Comparison of ENCODE assay signal across 11 cellular contexts in the genomic region with DNA sequence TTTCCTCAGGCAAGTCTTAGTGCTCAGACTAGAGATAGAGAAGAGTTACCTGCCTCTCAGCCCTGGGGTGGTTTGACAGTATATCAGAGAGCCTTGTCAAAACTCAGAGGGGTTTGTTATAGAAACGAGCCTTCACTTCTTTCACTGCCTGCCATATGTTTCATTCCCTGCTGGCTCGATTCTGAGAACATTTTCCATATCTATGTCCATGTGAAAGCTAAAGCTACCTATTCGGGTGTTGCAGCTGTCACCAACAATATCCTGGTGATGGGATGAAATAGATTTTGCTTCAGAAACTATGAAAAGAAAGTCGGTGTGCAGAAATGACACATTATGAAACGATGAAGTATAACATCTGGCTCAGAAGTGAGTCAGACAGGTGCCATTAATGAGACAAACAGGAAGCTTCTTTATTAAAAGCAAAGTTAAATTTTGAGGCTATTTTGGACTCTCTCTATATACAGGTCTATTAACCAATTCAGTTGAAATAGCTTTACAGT. TPM values are rescaled to one million over a fixed set of nuclear protein-coding genes. Genes with fewer than 3 reads are reported as not detected.
DNase-seq lines count a peak whose midpoint lies in the region; ATAC-seq lines count a peak whose summit lies in the region.
"Had no signal": no experiment of that assay in that cellular context is flagged by ENCODE, and none has a peak within 500 bp of the region (broad histone marks: within the 10 kb centered on the region; RNA-seq: fewer than 3 reads in every experiment).

No MANE protein-coding gene starts in this region.

- H3K4me1 ChIP-seq in CD4-positive, CD25-positive, alpha-beta regulatory T cell (ENCODE audit: control insufficient read depth, insufficient read depth, low read length, poor library complexity, severe bottlenecking): peaks cover 13% of the 10 kb centered on the region
- H3K4me1 ChIP-seq in aorta (ENCODE audit: control insufficient read depth in 1 of 2, insufficient read depth in 2 of 2, low read length in 2 of 2): no peaks in the 10 kb centered on the region

- H3K36me3 ChIP-seq in CD4-positive, CD25-positive, alpha-beta regulatory T cell (ENCODE audit: control insufficient read depth, insufficient read depth, low read length): no peaks in the 10 kb centered on the region
- H3K36me3 ChIP-seq in aorta (ENCODE audit: control insufficient read depth in 1 of 2, insufficient read depth in 2 of 2, low read length in 1 of 2): no peaks in the 10 kb centered on the region

- H3K4me3 Mint-ChIP-seq in CD4-positive, CD25-positive, alpha-beta regulatory T cell: peak overlapping the region; percentile 0 to 78 (median 32)

- intact Hi-C loops in aorta (cut with DNase I): no loop called here

- no peaks in the 10 kb centered on the region for H3K9me3 ChIP-seq in CD4-positive, CD25-positive, alpha-beta regulatory T cell (ENCODE audit: control insufficient read depth in 2 of 2, low read length in 2 of 2)
- H3K9me3 ChIP-seq in aorta (ENCODE audit: control insufficient read depth, low read length): no peaks in the 10 kb centered on the region

- H3K36me3 Mint-ChIP-seq in CD4-positive, CD25-positive, alpha-beta regulatory T cell: no peaks in the 10 kb centered on the region
- H3K36me3 Mint-ChIP-seq: CD4-positive, alpha-beta memory T cell had no signal

- peak overlapping the region; percentile 67 to 95 (median 87) for H3K27ac Mint-ChIP-seq in CD4-positive, CD25-positive, alpha-beta regulatory T cell
- H3K27ac Mint-ChIP-seq: progenitor cell of endocrine pancreas had no signal

- no peaks in the 10 kb centered on the region for H3K27me3 Mint-ChIP-seq in CD4-positive, CD25-positive, alpha-beta regulatory T cell
- H3K27me3 Mint-ChIP-seq: progenitor cell of endocrine pancreas had no signal

- no peak overlapping the region for H3K27ac ChIP-seq in CD4-positive, CD25-positive, alpha-beta regulatory T cell (ENCODE audit: insufficient read depth, low read length, poor library complexity, severe bottlenecking)
- no peak overlapping the region for H3K27ac ChIP-seq in aorta (ENCODE audit: low read depth in 1 of 2, low read length in 2 of 2)

- H3K4me1 Mint-ChIP-seq in CD4-positive, CD25-positive, alpha-beta regulatory T cell: peaks cover 11 to 22% (median 17%) of the 10 kb centered on the region in 4 donors

- peak overlapping the region; percentile 70 for H3K4me3 ChIP-seq in CD4-positive, CD25-positive, alpha-beta regulatory T cell (ENCODE audit: low read depth, low read length)
- H3K4me3 ChIP-seq in aorta (ENCODE audit: low read length in 2 of 2): no peak overlapping the region

- peak; percentile 84 to 88 for ATAC-seq in CD4-positive, CD25-positive, alpha-beta regulatory T cell (ENCODE audit: low read depth in 2 of 2)
- peak; percentile 93 for ATAC-seq in GM18870 (IDR thresholded peaks at IDR 0.05; ENCODE audit: unreplicated experiment)
- peak; percentile 83 for ATAC-seq in HG02763 (IDR thresholded peaks at IDR 0.05; ENCODE audit: unreplicated experiment)
- ATAC-seq in aorta (ENCODE audit: low FRiP score): no peak

- WGBS in aorta, 2 donors: 72 to 77% methylated on average over 5 of the region's 5 CpGs

- H3K27me3 ChIP-seq in CD4-positive, CD25-positive, alpha-beta regulatory T cell (ENCODE audit: control insufficient read depth, insufficient read depth, low read length): no peaks in the 10 kb centered on the region
- no peaks in the 10 kb centered on the region for H3K27me3 ChIP-seq in aorta (ENCODE audit: control insufficient read depth in 1 of 2, insufficient read depth in 2 of 2, low read length in 1 of 2)

- no peaks in the 10 kb centered on the region for H3K9me3 Mint-ChIP-seq in CD4-positive, CD25-positive, alpha-beta regulatory T cell

- DNase-seq in CD4-positive, CD25-positive, alpha-beta regulatory T cell: peak in 2 of 3 donors; percentile 8 to 78
- DNase-seq in LHCN-M2 (ENCODE audit: low read depth): peak; percentile 31
- DNase-seq in inferior parietal cortex (ENCODE audit: extremely low spot score): no peak
- DNase-seq in RKO (ENCODE audit: low spot score): no peak
- no peak for DNase-seq in NCI-H187 treated with DMSO at 0.1 percent for 48 hours (lab: John Stamatoyannopoulos, UW)
- no peak for DNase-seq in aorta
- DNase-seq: CD4-positive, alpha-beta memory T cell; stimulated activated naive CD4-positive, alpha-beta T cell treated with Interleukin-2 at 50 U/mL for 16 hours had no signal

RNA-seq across cellular contexts. Expression of gene TANK, which starts 56.1 kb away (rescaled TPM):
- total RNA-seq in CD4-positive, CD25-positive, alpha-beta regulatory T cell: 182 TPM
- polyA plus RNA-seq in CD4-positive, CD25-positive, alpha-beta regulatory T cell: 10 to 100 TPM; 84.5 to 97.1 (median 89.0) TPM
- 56.3 and 64.5 TPM in 2 replicates for total RNA-seq in LHCN-M2 (2014; rRNA removed)
- polyA plus RNA-seq in LHCN-M2 (2012): 24.9 TPM
- total RNA-seq in aorta: 10 to 100 TPM; 57.7 to 76.9 TPM
- polyA plus RNA-seq in aorta: 10 to 100 TPM; 33.1 to 39.3 TPM

Comparison
In these comparisons a context has a peak if more than half of its experiments do, and no peak if none do; other contexts are left out.
1. DNase-seq: peak in CD4-positive, CD25-positive, alpha-beta regulatory T cell (2 of 3) and LHCN-M2 (single experiment); none in inferior parietal cortex (single experiment), RKO (single experiment), NCI-H187 treated with DMSO at 0.1 percent for 48 hours (single experiment) and aorta (0 of 2).